In genomic region chr18:9304388-9305070, GRCh38 we compare ENCODE assay signal across 26 cellular contexts.
"Had no signal": no experiment of that assay in that cellular context is flagged by ENCODE, and none has a peak within 500 bp of the region (broad histone marks: within the 10 kb centered on the region; RNA-seq: fewer than 3 reads in every experiment).

No MANE protein-coding gene starts in this region.

- H3K9me3 ChIP-seq: ovary, right atrium auricular region had no signal

- H3K27ac Mint-ChIP-seq: immature natural killer cell; mesothelial cell of epicardium; natural killer cell; progenitor cell of endocrine pancreas; stimulated activated memory B cell treated with anti-CD40 and anti-IgM and Interleukin-4, amounts not matched to agents 10 μg/mL and 1 μg/mL and 100 μg/mL, for 72 hours; stimulated activated naive CD8-positive, alpha-beta T cell treated with anti-CD3 and anti-CD28 coated beads, Interleukin-15, amount 100 ng/mL, for 72 hours had no signal

- H3K36me3 ChIP-seq: left ventricle myocardium inferior, ovary, right atrium auricular region, right lobe of liver, tibial nerve, upper lobe of left lung, vagina had no signal

- H3K27me3 Mint-ChIP-seq: progenitor cell of endocrine pancreas had no signal

- H3K4me3 ChIP-seq: left ventricle myocardium inferior, lung, ovary, right atrium auricular region, right lobe of liver, smooth muscle cell, tibial nerve, upper lobe of left lung, vagina had no signal

- H3K4me2 ChIP-seq: smooth muscle cell had no signal

- H3K4me1 Mint-ChIP-seq: immature natural killer cell; mesothelial cell of epicardium; naive B cell; natural killer cell; stimulated activated memory B cell treated with anti-CD40 and anti-IgM and Interleukin-4, amounts not matched to agents 10 μg/mL and 1 μg/mL and 100 μg/mL, for 72 hours; stimulated activated naive CD8-positive, alpha-beta T cell treated with anti-CD3 and anti-CD28 coated beads, Interleukin-15, amount 100 ng/mL, for 72 hours had no signal

- H3K4me1 ChIP-seq: left ventricle myocardium inferior, right atrium auricular region, right lobe of liver, tibial nerve, upper lobe of left lung, vagina had no signal

- FAIRE-seq: islet of Langerhans, kidney had no signal

- DNase-seq: hypothalamus; immature natural killer cell; kidney; left ventricle myocardium inferior; mesendoderm; naive B cell; natural killer cell; ovary; right lobe of liver; stimulated activated CD4-positive, alpha-beta T cell treated with anti-CD3 and anti-CD28 coated beads, Interleukin-1b, Interleukin-23, amount 100 ng/mL, for 48 hours; stimulated activated CD4-positive, alpha-beta T cell treated with anti-CD3 and anti-CD28 coated beads, Interleukin-2, amount 100 ng/mL, for 48 hours; stimulated activated CD4-positive, alpha-beta T cell treated with anti-CD3 and anti-CD28 coated beads, Interleukin-4, amount 100 ng/mL, for 4 hours; stimulated activated CD8-positive, alpha-beta memory T cell treated with anti-CD3 and anti-CD28 coated beads, Interleukin-4, amount 100 ng/mL, for 48 hours; stimulated activated naive CD4-positive, alpha-beta T cell treated with Interleukin-2 at 50 U/mL for 16 hours; stimulated activated naive CD8-positive, alpha-beta T cell treated with anti-CD3 and anti-CD28 coated beads, Interleukin-15, amount 100 ng/mL, for 72 hours; substantia nigra; upper lobe of left lung had no signal

- H3K27ac ChIP-seq: left ventricle myocardium inferior, ovary, right atrium auricular region, right lobe of liver, tibial nerve, upper lobe of left lung, vagina had no signal

- ATAC-seq: natural killer cell; right lobe of liver; stimulated activated memory B cell treated with anti-CD40 and anti-IgM and Interleukin-4, amounts not matched to agents 10 μg/mL and 1 μg/mL and 100 μg/mL, for 72 hours; stimulated activated naive CD8-positive, alpha-beta T cell treated with anti-CD3 and anti-CD28 coated beads, Interleukin-15, amount 100 ng/mL, for 72 hours had no signal

- H3K4me3 Mint-ChIP-seq: immature natural killer cell; mesothelial cell of epicardium; naive B cell; natural killer cell; stimulated activated memory B cell treated with anti-CD40 and anti-IgM and Interleukin-4, amounts not matched to agents 10 μg/mL and 1 μg/mL and 100 μg/mL, for 72 hours; stimulated activated naive CD8-positive, alpha-beta T cell treated with anti-CD3 and anti-CD28 coated beads, Interleukin-15, amount 100 ng/mL, for 72 hours had no signal

- H3K27me3 ChIP-seq: ovary, right atrium auricular region, right lobe of liver, tibial nerve, upper lobe of left lung, vagina had no signal
